Comparison of ENCODE assay signal across 10 cellular contexts in genomic region chr5:45454114-45454513, GRCh38.
A peak's percentile ranks its signal among the peaks of the same experiment; 100 is the strongest.
DNase-seq lines count a peak whose midpoint lies in the region; ATAC-seq and TF ChIP-seq lines count a peak whose summit lies in the region.
"Had no signal": no experiment of that assay in that cellular context is flagged by ENCODE, and none has a peak within 500 bp of the region (broad histone marks: within the 10 kb centered on the region; RNA-seq: fewer than 3 reads in every experiment).

No MANE protein-coding gene starts in this region.

- no peak overlapping the region for H4K91ac ChIP-seq in neuronal stem cell (ENCODE audit: low read depth, low read length, poor library complexity)

- no peak overlapping the region for H3K14ac ChIP-seq in neuronal stem cell (ENCODE audit: low read length)

- no peak overlapping the region for H3K23ac ChIP-seq in neuronal stem cell (ENCODE audit: low read depth, low read length, poor library complexity)

- peak overlapping the region; percentile 32 for H2AFZ ChIP-seq in neuronal stem cell (ENCODE audit: low read length)

- CTCF ChIA-PET in T-cell (lab: Charles Lee), result no interaction called here
- CTCF ChIA-PET in activated CD4-positive, alpha-beta memory T cell treated with anti-CD3 and anti-CD28 coated beads for 36 hours (lab: Charles Lee), result no interaction called here

- DNase-seq in M059J (ENCODE audit: low read depth) (peak; percentile 49), cerebellar cortex (ENCODE audit: low spot score) (peak; percentile 96), neuronal stem cell (ENCODE audit: low spot score) (peak; percentile 35), T-cell (no peak), vagina (ENCODE audit: extremely low spot score in 2 of 2) (no peak)
- DNase-seq in activated CD4-positive, alpha-beta memory T cell treated with anti-CD3 and anti-CD28 coated beads for 36 hours, result no peak

- WGBS in neuronal stem cell (ENCODE audit: extremely low coverage in 2 of 2, insufficient read length in 2 of 2, insufficient replicate concordance in 1 of 2), 2 donors, result no CpG with 5 or more reads among the region's 4 CpGs

- H3K9me3 ChIP-seq in neuronal stem cell (replicated peaks in 1 of 2; ENCODE audit: control insufficient read depth in 2 of 2, insufficient read depth in 1 of 2, low read depth in 1 of 2, low read length in 2 of 2), result no peaks in the 10 kb centered on the region
- H3K9me3 ChIP-seq in vagina, result no peaks in the 10 kb centered on the region

- H3K4me2 ChIP-seq in neuronal stem cell (ENCODE audit: insufficient read depth, low read length, poor library complexity, severe bottlenecking), result no peak overlapping the region

- peak; percentile 73 for ATAC-seq in GM18870 (IDR thresholded peaks at IDR 0.05; ENCODE audit: unreplicated experiment)
- no peak for ATAC-seq in T-cell (replicated peaks in 1 of 4)
- no peak for ATAC-seq in activated T-helper 17 cell treated with anti-CD3 and anti-CD28 coated beads, Interleukin-2, amount 50 U/mL, for 72 hours (replicated peaks)

- H2BK120ac ChIP-seq in neuronal stem cell (ENCODE audit: low read depth, low read length), result no peak overlapping the region

- no peak overlapping the region for H2BK12ac ChIP-seq in neuronal stem cell (ENCODE audit: low read length)

- H3K4me1 ChIP-seq in neuronal stem cell (ENCODE audit: control insufficient read depth in 2 of 2, insufficient read depth in 1 of 2, low read depth in 1 of 2, low read length in 2 of 2) (no peaks in the 10 kb centered on the region), vagina (no peaks in the 10 kb centered on the region)

- H3K36me3 ChIP-seq in neuronal stem cell (replicated peaks in 1 of 2; ENCODE audit: control insufficient read depth in 2 of 2, insufficient read depth in 2 of 2, low read length in 2 of 2), result no peaks in the 10 kb centered on the region
- H3K36me3 ChIP-seq in vagina, result no peaks in the 10 kb centered on the region

- TF ChIP-seq CTCF in vagina (IDR thresholded peaks at IDR 0.05), result no peak

- no peak overlapping the region for H3K4me3 ChIP-seq in neuronal stem cell (ENCODE audit: low read length in 2 of 2)
- H3K4me3 ChIP-seq in vagina, result no peak overlapping the region
- H3K4me3 ChIP-seq: dorsolateral prefrontal cortex had no signal

- no peak overlapping the region for H3K4me3 Mint-ChIP-seq in T-cell
- no peak overlapping the region for H3K4me3 Mint-ChIP-seq in activated CD4-positive, alpha-beta memory T cell treated with anti-CD3 and anti-CD28 coated beads for 36 hours
- H3K4me3 Mint-ChIP-seq in activated T-helper 17 cell treated with anti-CD3 and anti-CD28 coated beads, Interleukin-2, amount 50 U/mL, for 72 hours, result no peak overlapping the region
- H3K4me3 Mint-ChIP-seq: T-helper 1 cell treated with Interleukin-12 subunit alpha and Interleukin-12 subunit beta and Interleukin-4 antibody, amounts not matched to agents 30 μg/mL and 1 μg/mL, for 36 hours had no signal

- H3K9me3 Mint-ChIP-seq in T-cell, result peaks cover 4 to 19% (median 17%) of the 10 kb centered on the region in 3 donors
- peaks cover 6% of the 10 kb centered on the region for H3K9me3 Mint-ChIP-seq in activated CD4-positive, alpha-beta memory T cell treated with anti-CD3 and anti-CD28 coated beads for 36 hours
- peaks cover 5% of the 10 kb centered on the region for H3K9me3 Mint-ChIP-seq in activated T-helper 17 cell treated with anti-CD3 and anti-CD28 coated beads, Interleukin-2, amount 50 U/mL, for 72 hours

- H3K4ac ChIP-seq in neuronal stem cell (ENCODE audit: low read length), result no peak overlapping the region

- H2BK15ac ChIP-seq in neuronal stem cell (ENCODE audit: low read length), result no peak overlapping the region

- no peaks in the 10 kb centered on the region for H3K4me1 Mint-ChIP-seq in T-cell
- no peaks in the 10 kb centered on the region for H3K4me1 Mint-ChIP-seq in activated CD4-positive, alpha-beta memory T cell treated with anti-CD3 and anti-CD28 coated beads for 36 hours (ENCODE audit: low read depth)
- H3K4me1 Mint-ChIP-seq in activated T-helper 17 cell treated with anti-CD3 and anti-CD28 coated beads, Interleukin-2, amount 50 U/mL, for 72 hours, result no peaks in the 10 kb centered on the region

- no peak overlapping the region for H3K27ac Mint-ChIP-seq in T-cell
- H3K27ac Mint-ChIP-seq in activated CD4-positive, alpha-beta memory T cell treated with anti-CD3 and anti-CD28 coated beads for 36 hours, result no peak overlapping the region
- H3K27ac Mint-ChIP-seq in activated T-helper 17 cell treated with anti-CD3 and anti-CD28 coated beads, Interleukin-2, amount 50 U/mL, for 72 hours, result no peak overlapping the region
- H3K27ac Mint-ChIP-seq: T-helper 1 cell treated with Interleukin-12 subunit alpha and Interleukin-12 subunit beta and Interleukin-4 antibody, amounts not matched to agents 30 μg/mL and 1 μg/mL, for 36 hours had no signal

- H3K18ac ChIP-seq in neuronal stem cell (ENCODE audit: low read length), result no peak overlapping the region

- no peak overlapping the region for H2AK5ac ChIP-seq in neuronal stem cell (ENCODE audit: low read depth, low read length)

- no peak for TF ChIP-seq POLR2A in vagina (IDR thresholded peaks at IDR 0.05)

- no peaks in the 10 kb centered on the region for H3K79me1 ChIP-seq in neuronal stem cell (ENCODE audit: low read depth, low read length)

- H3K9ac ChIP-seq in neuronal stem cell (ENCODE audit: low read depth, low read length, poor library complexity), result no peak overlapping the region

- POLR2A ChIA-PET in T-cell (lab: Charles Lee), result no interaction called here
- POLR2A ChIA-PET in activated CD4-positive, alpha-beta memory T cell treated with anti-CD3 and anti-CD28 coated beads for 36 hours (lab: Charles Lee), result no interaction called here

- intact Hi-C loops in vagina (cut with DNase I), result no loop called here
- intact Hi-C loops in activated CD4-positive, alpha-beta memory T cell treated with anti-CD3 and anti-CD28 coated beads for 36 hours (cut with micrococcal nuclease), result no loop called here

- H3K27ac ChIP-seq in neuronal stem cell (replicated peaks; ENCODE audit: low read length), result no peak overlapping the region
- no peak overlapping the region for H3K27ac ChIP-seq in vagina

- no peaks in the 10 kb centered on the region for H3K36me3 Mint-ChIP-seq in T-cell
- no peaks in the 10 kb centered on the region for H3K36me3 Mint-ChIP-seq in activated CD4-positive, alpha-beta memory T cell treated with anti-CD3 and anti-CD28 coated beads for 36 hours
- no peaks in the 10 kb centered on the region for H3K36me3 Mint-ChIP-seq in activated T-helper 17 cell treated with anti-CD3 and anti-CD28 coated beads, Interleukin-2, amount 50 U/mL, for 72 hours (ENCODE audit: low read depth)

- no peaks in the 10 kb centered on the region for H3K27me3 Mint-ChIP-seq in T-cell
- no peaks in the 10 kb centered on the region for H3K27me3 Mint-ChIP-seq in activated CD4-positive, alpha-beta memory T cell treated with anti-CD3 and anti-CD28 coated beads for 36 hours
- no peaks in the 10 kb centered on the region for H3K27me3 Mint-ChIP-seq in activated T-helper 17 cell treated with anti-CD3 and anti-CD28 coated beads, Interleukin-2, amount 50 U/mL, for 72 hours

- H2BK5ac ChIP-seq in neuronal stem cell (ENCODE audit: low read length), result no peak overlapping the region

- no peaks in the 10 kb centered on the region for H3K27me3 ChIP-seq in neuronal stem cell (ENCODE audit: control insufficient read depth in 3 of 3, insufficient read depth in 3 of 3, low read depth in 1 of 3, low read length in 3 of 3)
- H3K27me3 ChIP-seq in vagina, result no peaks in the 10 kb centered on the region
- H3K27me3 ChIP-seq: dorsolateral prefrontal cortex had no signal

- H4K8ac ChIP-seq in neuronal stem cell (ENCODE audit: low read depth, low read length), result no peak overlapping the region

Comparison
In these comparisons a context has a peak if more than half of its experiments do, and no peak if none do; other contexts are left out.
1. DNase-seq: peak in M059J (single experiment), cerebellar cortex (single experiment) and neuronal stem cell (single experiment); none in T-cell (0 of 34), vagina (0 of 2) and activated CD4-positive, alpha-beta memory T cell treated with anti-CD3 and anti-CD28 coated beads for 36 hours (single experiment).